Comparison of ENCODE assay signal across 17 cellular contexts in the genomic region with DNA sequence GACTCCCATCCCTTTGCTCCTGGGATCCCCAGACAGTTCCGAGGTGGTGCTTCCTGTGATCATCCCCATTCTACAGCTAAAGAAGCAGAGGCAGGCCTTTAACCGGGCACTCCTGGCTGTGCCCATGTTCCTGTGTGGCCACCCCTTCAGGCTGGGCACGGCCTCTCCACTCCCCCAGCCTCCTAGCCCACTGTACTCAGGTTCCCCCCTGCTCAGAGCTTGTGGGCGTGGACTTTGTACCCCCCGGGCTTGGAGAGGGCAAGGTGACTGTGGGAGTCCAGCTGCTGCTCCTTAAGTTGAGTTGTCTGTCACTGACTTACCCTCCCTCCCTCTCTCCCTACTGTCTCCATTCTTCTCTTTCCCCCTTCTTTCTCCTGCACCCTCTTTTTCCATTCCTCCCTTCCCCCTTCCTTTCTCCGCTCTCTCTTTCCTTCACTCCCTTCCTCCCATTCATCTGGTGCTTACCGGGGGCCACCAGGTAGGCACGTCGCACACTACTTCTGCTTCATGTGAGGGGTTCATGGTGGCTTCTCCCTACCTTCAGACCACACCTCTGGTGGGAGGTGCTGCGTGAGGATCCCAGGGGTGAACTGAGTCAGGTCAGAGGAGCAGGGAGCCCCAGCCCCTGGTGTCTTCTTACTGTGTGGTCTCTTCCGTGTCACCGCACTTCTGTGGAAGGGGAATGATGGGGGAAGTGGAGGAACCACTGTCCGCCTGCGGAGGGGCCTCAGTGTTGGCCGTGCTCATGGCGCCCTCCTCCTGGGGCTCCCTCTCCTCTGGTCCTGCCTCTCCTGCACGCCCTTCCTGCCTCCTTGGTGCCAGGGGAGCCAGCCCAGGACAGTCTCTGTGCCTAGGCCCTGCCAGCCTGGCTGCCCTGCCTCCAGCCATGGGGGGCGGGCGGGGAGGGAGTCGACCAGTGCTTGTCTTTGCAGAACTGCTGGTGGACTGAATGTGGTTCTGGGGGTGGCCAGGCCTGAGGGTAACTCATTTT. TPM values are rescaled to one million over a fixed set of nuclear protein-coding genes. Genes with fewer than 3 reads are reported as not detected.
DNase-seq lines count a peak whose midpoint lies in the region; ATAC-seq, FAIRE-seq and TF ChIP-seq lines count a peak whose summit lies in the region.
"Had no signal": no experiment of that assay in that cellular context is flagged by ENCODE, and none has a peak within 500 bp of the region (broad histone marks: within the 10 kb centered on the region; RNA-seq: fewer than 3 reads in every experiment).

No MANE protein-coding gene starts in this region.

- H3K79me2 ChIP-seq in osteoblast (ENCODE audit: insufficient read depth, low read length): peaks cover 52% of the 10 kb centered on the region

- FAIRE-seq in RCC 7860 (lab: Jason Lieb, UNC): no peak
- FAIRE-seq: bronchial epithelial cell, endometrium, GM12891 had no signal

- H3K27me3 ChIP-seq in right atrium auricular region (no peaks in the 10 kb centered on the region), esophagus squamous epithelium (no peaks in the 10 kb centered on the region), osteoblast (ENCODE audit: insufficient read depth, low read length) (no peaks in the 10 kb centered on the region)

- H4K20me1 ChIP-seq in osteoblast (ENCODE audit: insufficient read depth, low read length): peaks cover 39% of the 10 kb centered on the region

- no peaks in the 10 kb centered on the region for H3K36me3 ChIP-seq in right atrium auricular region
- peaks cover 0 to 32% (median 0%) of the 10 kb centered on the region in 3 donors for H3K36me3 ChIP-seq in esophagus squamous epithelium
- H3K36me3 ChIP-seq in osteoblast (ENCODE audit: insufficient read depth, low read length): no peaks in the 10 kb centered on the region

- ATAC-seq in Right ventricle myocardium inferior (no peak), GM18519 (IDR thresholded peaks at IDR 0.05; ENCODE audit: low FRiP score, unreplicated experiment) (no peak), HG02588 (IDR thresholded peaks at IDR 0.05; ENCODE audit: unreplicated experiment) (no peak)
- ATAC-seq: activated CD8-positive, alpha-beta memory T cell treated with anti-CD3 and anti-CD28 coated beads, Interleukin-2, amount 10 ng/mL, durations not matched to agents 7 days and 5 days had no signal

- DNase-seq in right atrium auricular region (ENCODE audit: low spot score): no peak
- no peak for DNase-seq in Right ventricle myocardium inferior (ENCODE audit: missing footprints)
- no peak for DNase-seq in esophagus squamous epithelium (lab: John Stamatoyannopoulos, UW)
- no peak for DNase-seq in osteoblast (ENCODE audit: insufficient read length, low spot score, missing footprints)
- no peak for DNase-seq in medulla oblongata (ENCODE audit: extremely low spot score)
- no peak for DNase-seq in RCC 7860 (ENCODE audit: low spot score)
- DNase-seq: activated CD8-positive, alpha-beta memory T cell treated with anti-CD3 and anti-CD28 coated beads, Interleukin-2, amount 10 ng/mL, durations not matched to agents 7 days and 5 days; activated naive CD4-positive, alpha-beta T cell; foreskin melanocyte; H9; NCI-H1092 treated with DMSO at 0.1 percent for 48 hours had no signal

- H3K4me3 ChIP-seq in right atrium auricular region (no peak overlapping the region), esophagus squamous epithelium (no peak overlapping the region), osteoblast (ENCODE audit: insufficient read depth, low read length) (no peak overlapping the region)
- H3K4me3 ChIP-seq: smooth muscle cell had no signal

- no peak for TF ChIP-seq CTCF in right atrium auricular region (IDR thresholded peaks at IDR 0.05)
- no peak for TF ChIP-seq CTCF in esophagus squamous epithelium (IDR thresholded peaks at IDR 0.05)
- TF ChIP-seq CTCF in osteoblast (IDR thresholded peaks at IDR 0.05; ENCODE audit: extremely low read depth, low read depth, low read length): no peak

- no peak for TF ChIP-seq POLR2A in esophagus squamous epithelium (IDR thresholded peaks at IDR 0.05)

- no peak overlapping the region for H2AFZ ChIP-seq in osteoblast (ENCODE audit: low read length)

- H3K4me1 ChIP-seq in right atrium auricular region (peaks cover 0 to 50% of the 10 kb centered on the region in 2 donors), esophagus squamous epithelium (peaks cover 15 to 87% (median 34%) of the 10 kb centered on the region in 3 donors), osteoblast (ENCODE audit: insufficient read depth, low read length) (peaks cover 14% of the 10 kb centered on the region)

- H3K27ac ChIP-seq in right atrium auricular region (peak overlapping the region; percentile 43 to 56), esophagus squamous epithelium (peak overlapping the region in 3 of 4 donors; percentile 10 to 45 (median 17)), osteoblast (ENCODE audit: low read depth, low read length) (peak overlapping the region; percentile 11)

- intact Hi-C loops in Right ventricle myocardium inferior (cut with DNase I) (no loop called here), esophagus squamous epithelium (cut with DNase I) (no loop called here)

- H3K4me2 ChIP-seq in osteoblast (ENCODE audit: insufficient read depth, low read length): peak overlapping the region; percentile 38
- H3K4me2 ChIP-seq: smooth muscle cell had no signal

- no peaks in the 10 kb centered on the region for H3K9me3 ChIP-seq in right atrium auricular region
- no peaks in the 10 kb centered on the region for H3K9me3 ChIP-seq in esophagus squamous epithelium
- no peaks in the 10 kb centered on the region for H3K9me3 ChIP-seq in osteoblast (ENCODE audit: low read depth, low read length)

- 76 to 85% methylated on average over 11 to 16 of the region's 20 CpGs for WGBS in esophagus squamous epithelium, 2 donors

RNA-seq across cellular contexts. Expression of gene CMIP, which starts 29.7 kb away (rescaled TPM):
- 10 to 100 TPM in 1 of 2 donors, 1 to 10 TPM in 1; 7.7 to 19.2 TPM for total RNA-seq in right atrium auricular region
- total RNA-seq in Right ventricle myocardium inferior: 10.5 TPM
- 10 to 100 TPM; 17.1 to 60.5 (median 39.7) TPM for total RNA-seq in esophagus squamous epithelium
- 6.2 and 8.3 TPM in 2 replicates for total RNA-seq in osteoblast
